Comparison of ENCODE assay signal across 34 cellular contexts in the genomic region with DNA sequence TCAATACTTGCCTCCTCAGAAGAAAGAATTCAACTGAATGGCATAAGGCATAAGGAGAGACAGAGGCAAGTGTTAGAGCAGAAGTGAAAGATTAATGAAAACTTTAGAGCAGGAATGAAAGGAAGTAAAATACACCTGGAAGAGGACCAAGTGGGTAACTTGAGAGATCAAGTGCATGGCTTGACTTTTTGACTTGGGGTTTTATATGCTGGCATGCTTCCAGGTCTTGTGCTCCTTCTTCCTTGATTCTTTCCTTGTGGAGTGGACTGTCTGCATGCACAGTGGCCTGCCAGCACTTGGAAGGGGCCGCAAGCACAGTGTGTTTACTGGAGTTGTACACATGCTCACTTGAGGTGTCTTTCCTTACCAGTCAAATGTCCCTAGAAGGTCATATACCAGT.
"Had no signal": no experiment of that assay in that cellular context is flagged by ENCODE, and none has a peak within 500 bp of the region (broad histone marks: within the 10 kb centered on the region; RNA-seq: fewer than 3 reads in every experiment).

No MANE protein-coding gene starts in this region.

- H3K4me3 Mint-ChIP-seq: activated CD4-positive, alpha-beta memory T cell treated with anti-CD3 and anti-CD28 coated beads, Interleukin-2, amount 10 ng/mL, durations not matched to agents 7 days and 5 days; activated CD4-positive, alpha-beta T cell treated with anti-CD3 and anti-CD28 coated beads, Interleukin-2, amount 10 ng/mL, durations not matched to agents 24 days and 14 days; activated naive CD4-positive, alpha-beta T cell treated with anti-CD3 and anti-CD28 coated beads, Interleukin-2, amount 10 ng/mL, durations not matched to agents 7 days and 5 days; activated naive CD8-positive, alpha-beta T cell treated with anti-CD3 and anti-CD28 coated beads, Interleukin-2, amount 10 ng/mL, durations not matched to agents 7 days and 5 days; activated T-cell treated with anti-CD3 and anti-CD28 coated beads, Interleukin-2, amount 50 U/mL, for 24 hours; brain; mesothelial cell of epicardium; nephron progenitor cell; stimulated activated memory B cell treated with anti-CD40 and anti-IgM and Interleukin-4, amounts not matched to agents 10 μg/mL and 1 μg/mL and 100 μg/mL, for 72 hours; T-helper 17 cell had no signal

- H3K9me3 Mint-ChIP-seq: activated CD4-positive, alpha-beta memory T cell treated with anti-CD3 and anti-CD28 coated beads, Interleukin-2, amount 10 ng/mL, durations not matched to agents 7 days and 5 days; activated CD4-positive, alpha-beta T cell treated with anti-CD3 and anti-CD28 coated beads, Interleukin-2, amount 10 ng/mL, durations not matched to agents 24 days and 14 days; activated naive CD4-positive, alpha-beta T cell treated with anti-CD3 and anti-CD28 coated beads, Interleukin-2, amount 10 ng/mL, durations not matched to agents 7 days and 5 days; activated naive CD8-positive, alpha-beta T cell treated with anti-CD3 and anti-CD28 coated beads, Interleukin-2, amount 10 ng/mL, durations not matched to agents 7 days and 5 days; activated T-cell treated with anti-CD3 and anti-CD28 coated beads, Interleukin-2, amount 50 U/mL, for 24 hours; nephron progenitor cell; stimulated activated memory B cell treated with anti-CD40 and anti-IgM and Interleukin-4, amounts not matched to agents 10 μg/mL and 1 μg/mL and 100 μg/mL, for 72 hours had no signal

- H3K27ac Mint-ChIP-seq: activated CD4-positive, alpha-beta memory T cell treated with anti-CD3 and anti-CD28 coated beads, Interleukin-2, amount 10 ng/mL, durations not matched to agents 7 days and 5 days; activated CD4-positive, alpha-beta T cell treated with anti-CD3 and anti-CD28 coated beads, Interleukin-2, amount 10 ng/mL, durations not matched to agents 24 days and 14 days; activated naive CD4-positive, alpha-beta T cell treated with anti-CD3 and anti-CD28 coated beads, Interleukin-2, amount 10 ng/mL, durations not matched to agents 7 days and 5 days; activated naive CD8-positive, alpha-beta T cell treated with anti-CD3 and anti-CD28 coated beads, Interleukin-2, amount 10 ng/mL, durations not matched to agents 7 days and 5 days; activated T-cell treated with anti-CD3 and anti-CD28 coated beads, Interleukin-2, amount 50 U/mL, for 24 hours; brain; mesothelial cell of epicardium; naive B cell; nephron progenitor cell; stimulated activated memory B cell treated with anti-CD40 and anti-IgM and Interleukin-4, amounts not matched to agents 10 μg/mL and 1 μg/mL and 100 μg/mL, for 72 hours; T-helper 17 cell had no signal

- H3K36me3 Mint-ChIP-seq: activated naive CD4-positive, alpha-beta T cell treated with anti-CD3 and anti-CD28 coated beads, Interleukin-2, amount 10 ng/mL, durations not matched to agents 7 days and 5 days; activated naive CD8-positive, alpha-beta T cell treated with anti-CD3 and anti-CD28 coated beads, Interleukin-2, amount 10 ng/mL, durations not matched to agents 7 days and 5 days; brain; naive B cell; stimulated activated memory B cell treated with anti-CD40 and anti-IgM and Interleukin-4, amounts not matched to agents 10 μg/mL and 1 μg/mL and 100 μg/mL, for 72 hours had no signal

- H3K4me3 ChIP-seq: ascending aorta, cardiac muscle cell, colonic mucosa, gastrocnemius medialis, hepatocyte, sigmoid colon, smooth muscle cell, stomach, thyroid gland, upper lobe of right lung had no signal

- H3K27me3 Mint-ChIP-seq: activated CD4-positive, alpha-beta memory T cell treated with anti-CD3 and anti-CD28 coated beads, Interleukin-2, amount 10 ng/mL, durations not matched to agents 7 days and 5 days; activated naive CD4-positive, alpha-beta T cell treated with anti-CD3 and anti-CD28 coated beads, Interleukin-2, amount 10 ng/mL, durations not matched to agents 7 days and 5 days; activated T-cell treated with anti-CD3 and anti-CD28 coated beads, Interleukin-2, amount 50 U/mL, for 24 hours; brain; naive B cell; stimulated activated memory B cell treated with anti-CD40 and anti-IgM and Interleukin-4, amounts not matched to agents 10 μg/mL and 1 μg/mL and 100 μg/mL, for 72 hours; T-helper 17 cell had no signal

- H3K4me1 Mint-ChIP-seq: activated CD4-positive, alpha-beta T cell treated with anti-CD3 and anti-CD28 coated beads, Interleukin-2, amount 10 ng/mL, durations not matched to agents 24 days and 14 days; activated naive CD4-positive, alpha-beta T cell treated with anti-CD3 and anti-CD28 coated beads, Interleukin-2, amount 10 ng/mL, durations not matched to agents 7 days and 5 days; activated naive CD8-positive, alpha-beta T cell treated with anti-CD3 and anti-CD28 coated beads, Interleukin-2, amount 10 ng/mL, durations not matched to agents 7 days and 5 days; naive B cell; stimulated activated memory B cell treated with anti-CD40 and anti-IgM and Interleukin-4, amounts not matched to agents 10 μg/mL and 1 μg/mL and 100 μg/mL, for 72 hours; T-helper 17 cell had no signal

- DNase-seq: activated CD4-positive, alpha-beta memory T cell treated with anti-CD3 and anti-CD28 coated beads, Interleukin-2, amount 10 ng/mL, durations not matched to agents 7 days and 5 days; activated CD4-positive, alpha-beta T cell treated with anti-CD3 and anti-CD28 coated beads, Interleukin-2, amount 10 ng/mL, durations not matched to agents 24 days and 14 days; activated CD4-positive, CD25-positive, alpha-beta regulatory T cell treated with anti-CD3 and anti-CD28 coated beads, Interleukin-2, amount 50 U/mL, for 72 hours; activated CD8-positive, alpha-beta memory T cell treated with anti-CD3 and anti-CD28 coated beads, Interleukin-2, amount 50 U/mL, for 48 hours; activated gamma-delta T cell; activated naive CD4-positive, alpha-beta T cell treated with anti-CD3 and anti-CD28 coated beads, Interleukin-2, amount 10 ng/mL, durations not matched to agents 7 days and 5 days; activated naive CD8-positive, alpha-beta T cell treated with anti-CD3 and anti-CD28 coated beads, Interleukin-2, amount 10 ng/mL, durations not matched to agents 7 days and 5 days; activated T-cell treated with anti-CD3 and anti-CD28 coated beads, Interleukin-2, amount 50 U/mL, for 24 hours; cerebellar nuclear complex; colonic mucosa; effector CD8-positive, alpha-beta T cell; gastrocnemius medialis; islet precursor cell; left cardiac atrium; mammary epithelial cell; naive B cell; nephron progenitor cell; retina; sigmoid colon; stimulated activated CD4-positive, alpha-beta T cell treated with anti-CD3 and anti-CD28 coated beads, Interleukin-1b, Interleukin-23, amount 100 ng/mL, for 48 hours; stimulated activated CD4-positive, alpha-beta T cell treated with anti-CD3 and anti-CD28 coated beads, Interleukin-4, amount 100 ng/mL, for 4 hours; stimulated activated CD8-positive, alpha-beta memory T cell treated with anti-CD3 and anti-CD28 coated beads, Interleukin-4, amount 100 ng/mL, for 48 hours; stomach; T-helper 17 cell; T1000; thyroid gland; upper lobe of right lung had no signal
